Comparison of ENCODE assay signal across 5 cellular contexts in the genomic region with DNA sequence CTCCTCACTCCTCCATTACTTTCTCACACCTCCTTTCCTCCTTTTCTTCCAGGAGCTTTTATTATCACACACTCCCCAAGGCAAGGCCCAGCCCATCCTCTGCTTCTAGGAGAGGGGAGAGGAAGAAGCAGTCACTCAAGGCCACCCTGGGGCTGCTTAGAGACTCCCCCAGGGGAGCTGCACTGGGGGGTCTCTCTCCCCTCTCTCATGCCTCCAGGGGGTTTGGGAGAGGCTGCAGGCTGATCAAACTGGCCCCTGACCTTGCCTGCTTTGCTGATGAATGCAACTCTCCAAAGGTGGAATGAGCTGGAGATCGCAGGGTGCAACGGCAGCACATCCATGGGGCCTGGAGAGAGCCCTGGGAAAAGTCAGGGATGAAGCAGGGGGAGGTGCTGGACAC.
"Had no signal": no experiment of that assay in that cellular context is flagged by ENCODE, and none has a peak within 500 bp of the region (broad histone marks: within the 10 kb centered on the region; RNA-seq: fewer than 3 reads in every experiment).

No MANE protein-coding gene starts in this region.

- H3K4me3 ChIP-seq: K562 had no signal

- H3K27ac ChIP-seq: HL-60 had no signal

- DNase-seq: IMR-90, KBM-7, KG1 had no signal
